In the genomic region with DNA sequence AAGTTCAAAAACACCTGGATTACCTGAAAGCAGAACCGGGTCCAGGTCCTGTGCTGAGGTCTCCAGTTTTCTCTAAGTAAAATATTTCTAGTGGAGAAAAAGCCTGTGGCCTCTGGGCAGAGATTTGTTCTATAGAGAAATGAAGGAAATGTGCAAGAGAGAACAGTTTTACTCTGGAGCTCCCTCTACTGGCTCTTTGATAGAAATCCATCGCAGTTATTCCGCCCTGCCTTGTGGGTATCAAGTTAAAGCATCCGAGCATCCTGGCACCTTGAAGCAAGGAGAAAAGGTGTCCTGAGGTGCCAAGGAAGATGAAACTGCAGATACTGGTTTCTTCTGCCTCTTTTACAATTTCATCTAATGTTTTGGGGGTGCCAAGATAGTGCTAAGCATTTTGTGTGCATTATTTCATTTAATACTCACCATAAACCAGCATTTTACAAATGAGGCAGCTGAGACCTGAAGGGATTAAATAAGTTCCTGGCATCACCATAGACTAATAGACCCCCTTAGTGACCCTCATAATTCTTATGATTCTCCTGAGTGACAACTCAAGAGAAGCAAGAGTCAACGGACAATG, we compare ENCODE assay signal across 8 cellular contexts.
DNase-seq lines count a peak whose midpoint lies in the region; ATAC-seq and TF ChIP-seq lines count a peak whose summit lies in the region.

No MANE protein-coding gene starts in this region.

- H3K36me3 Mint-ChIP-seq in activated T-cell treated with anti-CD3 and anti-CD28 coated beads, Interleukin-2, amount 50 U/mL, for 24 hours (ENCODE audit: low read depth), result no peaks in the 10 kb centered on the region

- H3K4me3 ChIP-seq in GM12865 (ENCODE audit: low read depth, low read length), result no peak overlapping the region
- H3K4me3 ChIP-seq in MG63, result no peak overlapping the region

- no peaks in the 10 kb centered on the region for H3K4me1 Mint-ChIP-seq in activated T-cell treated with anti-CD3 and anti-CD28 coated beads, Interleukin-2, amount 50 U/mL, for 24 hours (ENCODE audit: low read depth)

- no peaks in the 10 kb centered on the region for H3K9me3 ChIP-seq in MG63

- H3K4me3 Mint-ChIP-seq in activated T-cell treated with anti-CD3 and anti-CD28 coated beads, Interleukin-2, amount 50 U/mL, for 24 hours, result no peak overlapping the region

- ATAC-seq in HG02885 (IDR thresholded peaks at IDR 0.05; ENCODE audit: poor library complexity, unreplicated experiment) (peak; percentile 81), left lobe of liver (peak; percentile 86), GM18519 (IDR thresholded peaks at IDR 0.05; ENCODE audit: low FRiP score, unreplicated experiment) (no peak)

- DNase-seq in GM12865 (ENCODE audit: low read depth) (peak; percentile 59), NCI-H2196 treated with DMSO at 0.1 percent for 48 hours (lab: John Stamatoyannopoulos, UW; ENCODE audit: unreplicated experiment) (peak; percentile 35), astrocyte of the hippocampus (ENCODE audit: low read depth, low spot score) (peak; percentile 68), left lobe of liver (ENCODE audit: low spot score) (no peak), MG63 (no peak)
- no peak for DNase-seq in activated T-cell treated with anti-CD3 and anti-CD28 coated beads, Interleukin-2, amount 50 U/mL, for 24 hours

- no peak overlapping the region for H3K27ac Mint-ChIP-seq in activated T-cell treated with anti-CD3 and anti-CD28 coated beads, Interleukin-2, amount 50 U/mL, for 24 hours

- TF ChIP-seq CTCF in GM12865 (IDR thresholded peaks at IDR 0.05; ENCODE audit: insufficient read depth, low read depth, low read length, missing control alignments), result peak; percentile 73

- peaks cover 35% of the 10 kb centered on the region for H3K27me3 ChIP-seq in MG63

- peaks cover 80% of the 10 kb centered on the region for H3K27me3 Mint-ChIP-seq in activated T-cell treated with anti-CD3 and anti-CD28 coated beads, Interleukin-2, amount 50 U/mL, for 24 hours

- no peaks in the 10 kb centered on the region for H3K9me3 Mint-ChIP-seq in activated T-cell treated with anti-CD3 and anti-CD28 coated beads, Interleukin-2, amount 50 U/mL, for 24 hours

- no peaks in the 10 kb centered on the region for H3K36me3 ChIP-seq in MG63

Comparison
In these comparisons a context has a peak if more than half of its experiments do, and no peak if none do; other contexts are left out.
1. DNase-seq: peak in GM12865 (single experiment), NCI-H2196 treated with DMSO at 0.1 percent for 48 hours (single experiment) and astrocyte of the hippocampus (single experiment); none in left lobe of liver (single experiment), MG63 (single experiment) and activated T-cell treated with anti-CD3 and anti-CD28 coated beads, Interleukin-2, amount 50 U/mL, for 24 hours (single experiment).